In genomic region chr3:36911990-36912804, GRCh38 we compare ENCODE assay signal across 8 cellular contexts. TPM values are rescaled to one million over a fixed set of nuclear protein-coding genes. Genes with fewer than 3 reads are reported as not detected.
DNase-seq lines count a peak whose midpoint lies in the region; ATAC-seq and TF ChIP-seq lines count a peak whose summit lies in the region.

No MANE protein-coding gene starts in this region.

- WGBS in esophagus squamous epithelium, 2 donors: 16 to 24% methylated on average over 4 of the region's 4 CpGs

- peaks cover 82% of the 10 kb centered on the region for H3K79me2 ChIP-seq in DOHH2 (ENCODE audit: control insufficient read depth, low read length)

- no peaks in the 10 kb centered on the region for H3K27me3 ChIP-seq in DOHH2 (ENCODE audit: control insufficient read depth, low read length)
- H3K27me3 ChIP-seq in esophagus squamous epithelium: no peaks in the 10 kb centered on the region

- H3K4me1 ChIP-seq in DOHH2 (ENCODE audit: control insufficient read depth, low read length) (peaks cover 87% of the 10 kb centered on the region), esophagus squamous epithelium (peaks cover 0 to 38% (median 17%) of the 10 kb centered on the region in 3 donors)

- DNase-seq in T follicular helper cell (ENCODE audit: low read depth) (peak; percentile 18), esophagus squamous epithelium (lab: John Stamatoyannopoulos, UW) (peak; percentile 3), DMS153 treated with DMSO at 0.1 percent for 48 hours (lab: John Stamatoyannopoulos, UW; ENCODE audit: unreplicated experiment) (no peak), coronary artery (ENCODE audit: low spot score) (no peak)
- peak; percentile 52 for DNase-seq in stimulated activated CD4-positive, alpha-beta T cell treated with anti-CD3 and anti-CD28 coated beads, Interleukin-4, amount 100 ng/mL, for 24 hours

- ATAC-seq in GM19438 (IDR thresholded peaks at IDR 0.05; ENCODE audit: low read depth, unreplicated experiment) (peak; percentile 91), HG03442 (IDR thresholded peaks at IDR 0.05; ENCODE audit: unreplicated experiment) (peak; percentile 93)

- no peaks in the 10 kb centered on the region for H4K20me1 ChIP-seq in DOHH2 (ENCODE audit: control insufficient read depth, insufficient read depth, low read depth, low read length)

- peaks cover 36% of the 10 kb centered on the region for H3K36me3 ChIP-seq in DOHH2 (ENCODE audit: control insufficient read depth, low read length)
- no peaks in the 10 kb centered on the region for H3K36me3 ChIP-seq in esophagus squamous epithelium

- TF ChIP-seq CTCF in DOHH2 (IDR thresholded peaks at IDR 0.05; ENCODE audit: low read depth, low read length, poor library complexity, severe bottlenecking): no peak
- no peak for TF ChIP-seq CTCF in esophagus squamous epithelium (IDR thresholded peaks at IDR 0.05)
- no peak for TF ChIP-seq CTCF in coronary artery (IDR thresholded peaks at IDR 0.05)

- H3F3A ChIP-seq in DOHH2 (ENCODE audit: control insufficient read depth, insufficient read depth): peaks cover 33% of the 10 kb centered on the region

- no peaks in the 10 kb centered on the region for H3K9me3 ChIP-seq in DOHH2 (ENCODE audit: control insufficient read depth, insufficient read depth, low read length)
- H3K9me3 ChIP-seq in esophagus squamous epithelium: no peaks in the 10 kb centered on the region

- H3K4me3 ChIP-seq in DOHH2 (ENCODE audit: low read length) (peak overlapping the region; percentile 70), esophagus squamous epithelium (peak overlapping the region in 2 of 4 donors; percentile 11 to 40), coronary artery (no peak overlapping the region)

- H3K4me2 ChIP-seq in DOHH2 (ENCODE audit: low read length): peak overlapping the region; percentile 85

- no peaks in the 10 kb centered on the region for H3K9me2 ChIP-seq in DOHH2 (replicated peaks; ENCODE audit: control insufficient read depth, low read length)

- H3K27ac ChIP-seq in DOHH2 (ENCODE audit: low read depth, low read length) (peak overlapping the region; percentile 95), esophagus squamous epithelium (peak overlapping the region; percentile 4 to 77 (median 62)), coronary artery (no peak overlapping the region)

- intact Hi-C loops in esophagus squamous epithelium (cut with DNase I): no loop called here

- no peak for TF ChIP-seq POLR2A in esophagus squamous epithelium (IDR thresholded peaks at IDR 0.05)

RNA-seq across cellular contexts. Expression of gene TRANK1, which starts 32.7 kb away (rescaled TPM):
- total RNA-seq in esophagus squamous epithelium: 1 to 10 TPM; 1.8 to 6.3 (median 3.7) TPM

Comparison
In these comparisons a context has a peak if more than half of its experiments do, and no peak if none do; other contexts are left out.
1. H3K27ac ChIP-seq: peak in DOHH2 (single experiment) and esophagus squamous epithelium (4 of 4); none in coronary artery (0 of 2).
2. DNase-seq: peak in T follicular helper cell (single experiment), esophagus squamous epithelium (single experiment) and stimulated activated CD4-positive, alpha-beta T cell treated with anti-CD3 and anti-CD28 coated beads, Interleukin-4, amount 100 ng/mL, for 24 hours (single experiment); none in DMS153 treated with DMSO at 0.1 percent for 48 hours (single experiment) and coronary artery (single experiment).